ENCODE assay signal across 8 cellular contexts in the genomic region with DNA sequence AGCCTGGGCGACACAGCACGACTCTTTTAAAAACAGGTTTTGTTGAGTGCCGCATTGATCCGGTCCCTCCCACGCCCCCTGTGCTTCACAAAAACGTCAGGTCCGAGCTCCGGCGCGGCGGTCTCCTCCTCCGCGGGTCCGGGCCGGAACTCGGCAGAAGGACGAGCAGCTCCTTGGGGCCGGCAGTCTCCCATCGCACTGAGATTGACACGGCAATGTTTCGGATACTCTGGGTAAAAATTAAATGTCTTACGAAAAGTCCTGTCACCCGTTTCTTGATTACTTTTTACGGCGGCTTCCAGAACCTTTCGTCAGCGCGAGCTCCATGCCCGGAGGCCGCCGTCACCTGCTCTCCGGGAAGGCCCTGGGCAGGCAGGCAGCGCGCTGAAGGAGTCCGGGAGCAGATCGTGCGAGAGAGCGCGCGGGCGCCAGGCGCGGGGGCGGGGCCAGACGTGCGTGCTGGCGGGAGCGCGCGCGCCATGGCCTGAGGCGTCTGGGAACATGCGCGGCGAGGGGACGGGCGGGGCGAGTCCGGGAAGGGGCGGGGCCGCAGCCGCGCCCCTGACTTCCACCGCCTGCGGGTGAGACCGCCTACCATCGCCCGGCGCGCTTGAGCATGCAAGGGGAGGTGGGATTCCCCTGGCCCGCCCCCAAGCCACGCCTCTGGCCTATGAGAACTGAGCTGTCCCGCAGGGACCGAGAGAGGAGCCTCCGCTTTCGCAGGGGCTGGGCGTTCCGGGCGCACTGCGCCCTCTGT. TPM values are rescaled to one million over a fixed set of nuclear protein-coding genes. Genes with fewer than 3 reads are reported as not detected.
DNase-seq lines count a peak whose midpoint lies in the region; ATAC-seq and TF ChIP-seq lines count a peak whose summit lies in the region.

No MANE protein-coding gene starts in this region.

- intact Hi-C loops in left cardiac atrium (cut with DNase I) = loop anchor here (5.0 to 10.0 kb wide), 2 partner anchors 139 to 271 kb away; partner anchors contain the start of gene ADCY9 (in 1 of the 2)
- intact Hi-C loops in prostate gland (cut with DNase I) = loop anchor here (2.0 to 5.0 kb wide), 4 partner anchors 36 to 271 kb away; partner anchors contain the start of gene ADCY9

- peaks cover 5% of the 10 kb centered on the region for H3K4me1 Mint-ChIP-seq in T-helper 1 cell treated with Interleukin-12 subunit alpha and Interleukin-12 subunit beta and Interleukin-4 antibody, amounts not matched to agents 30 μg/mL and 1 μg/mL, for 36 hours (ENCODE audit: low read depth)

- peak; percentile 86 for TF ChIP-seq POLR2A in prostate gland (IDR thresholded peaks at IDR 0.05)

- peak; percentile 96 for ATAC-seq in GM18498 (IDR thresholded peaks at IDR 0.05; ENCODE audit: unreplicated experiment)
- ATAC-seq in HG02885 (IDR thresholded peaks at IDR 0.05; ENCODE audit: poor library complexity, unreplicated experiment) = peak; percentile 94
- peak; percentile 98 for ATAC-seq in left cardiac atrium

- H3K27me3 ChIP-seq in prostate gland (replicated peaks; ENCODE audit: insufficient read depth) = no peaks in the 10 kb centered on the region

- under 1% methylated on average over 59 of the region's 80 CpGs for WGBS in prostate gland
- under 1% methylated on average over 80 of the region's 80 CpGs for WGBS in urinary bladder

- no peaks in the 10 kb centered on the region for H3K9me3 ChIP-seq in prostate gland

- H3K4me3 ChIP-seq in prostate gland (peak overlapping the region; percentile 43 to 47), urinary bladder (ENCODE audit: low read depth, low read length) (peak overlapping the region; percentile 36)

- H3K27ac ChIP-seq in prostate gland (peak overlapping the region; percentile 84 to 92), urinary bladder (ENCODE audit: low read depth) (peak overlapping the region; percentile 88)

- no peaks in the 10 kb centered on the region for H3K9me3 Mint-ChIP-seq in T-helper 1 cell treated with Interleukin-12 subunit alpha and Interleukin-12 subunit beta and Interleukin-4 antibody, amounts not matched to agents 30 μg/mL and 1 μg/mL, for 36 hours

- peak overlapping the region; percentile 91 for H3K4me3 Mint-ChIP-seq in T-helper 1 cell treated with Interleukin-12 subunit alpha and Interleukin-12 subunit beta and Interleukin-4 antibody, amounts not matched to agents 30 μg/mL and 1 μg/mL, for 36 hours

- H3K4me1 ChIP-seq in prostate gland (replicated peaks) (no peaks in the 10 kb centered on the region), urinary bladder (ENCODE audit: insufficient read depth) (no peaks in the 10 kb centered on the region)

- DNase-seq in NCI-H1694 (lab: John Stamatoyannopoulos, UW) (peak; percentile 97), amygdala (lab: John Stamatoyannopoulos, UW) (peak; percentile 55 to 99 (median 96)), left cardiac atrium (peak; percentile 100), prostate gland (ENCODE audit: low spot score) (peak; percentile 100)

- peak overlapping the region; percentile 98 for H3K27ac Mint-ChIP-seq in T-helper 1 cell treated with Interleukin-12 subunit alpha and Interleukin-12 subunit beta and Interleukin-4 antibody, amounts not matched to agents 30 μg/mL and 1 μg/mL, for 36 hours

- H3K36me3 ChIP-seq in prostate gland (no peaks in the 10 kb centered on the region), urinary bladder (ENCODE audit: insufficient read depth) (no peaks in the 10 kb centered on the region)

- H3K27me3 Mint-ChIP-seq in T-helper 1 cell treated with Interleukin-12 subunit alpha and Interleukin-12 subunit beta and Interleukin-4 antibody, amounts not matched to agents 30 μg/mL and 1 μg/mL, for 36 hours (ENCODE audit: low read depth) = no peaks in the 10 kb centered on the region

- H3K36me3 Mint-ChIP-seq in T-helper 1 cell treated with Interleukin-12 subunit alpha and Interleukin-12 subunit beta and Interleukin-4 antibody, amounts not matched to agents 30 μg/mL and 1 μg/mL, for 36 hours (ENCODE audit: low read depth) = no peaks in the 10 kb centered on the region

- no peak for TF ChIP-seq CTCF in prostate gland (IDR thresholded peaks at IDR 0.05)

RNA-seq across cellular contexts. Expression of gene SRL, which starts 11.7 kb away (rescaled TPM):
- 100 to 1,000 TPM; 302 to 359 TPM for total RNA-seq in left cardiac atrium
- total RNA-seq in prostate gland = 1 to 10 TPM; 2.6 to 5.3 TPM
- 15.0 TPM for total RNA-seq in urinary bladder
- 2.4 TPM for polyA plus RNA-seq in urinary bladder

RNA-seq across cellular contexts. Expression of gene TFAP4, which starts 19.3 kb away (rescaled TPM):
- total RNA-seq in left cardiac atrium = 1 to 10 TPM; 3.7 to 4.2 TPM
- total RNA-seq in prostate gland = 10 to 100 TPM in 1 of 2 donors, 1 to 10 TPM in 1; 9.0 to 12.8 TPM
- total RNA-seq in urinary bladder = 6.1 TPM
- 7.3 TPM for polyA plus RNA-seq in urinary bladder

Comparison
In these comparisons a context has a peak if more than half of its experiments do, and no peak if none do; other contexts are left out.
1. Peak in every context shown above with its lines: DNase-seq, ATAC-seq, H3K4me3 ChIP-seq and H3K27ac ChIP-seq.
2. RNA of gene SRL, which starts 11.7 kb away (total RNA-seq): 302 to 359 TPM in left cardiac atrium; 15.0 TPM in urinary bladder (single experiment) and 2.6 to 5.3 TPM in prostate gland; every median in the first group is over 10 times any median in the second.